In the genomic region with DNA sequence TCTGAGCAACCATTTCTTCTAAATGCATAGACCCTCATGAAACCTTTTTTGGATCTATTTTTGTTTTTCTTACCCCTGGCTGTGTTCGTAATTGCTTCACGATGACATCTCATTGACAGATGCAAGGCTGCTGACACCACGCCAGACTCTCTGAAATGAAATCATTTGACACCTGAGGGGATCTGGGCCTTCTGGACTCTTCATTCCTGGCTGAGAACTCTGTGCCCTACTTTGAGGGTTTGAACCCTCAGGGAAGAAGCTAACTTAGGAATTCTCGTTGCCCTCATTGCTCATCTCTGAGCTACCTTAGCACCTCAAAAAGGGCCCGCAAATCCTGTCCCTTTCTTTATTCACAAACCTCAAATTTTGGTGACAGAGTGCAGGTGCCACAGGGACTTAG, we compare ENCODE assay signal across 28 cellular contexts.
"Had no signal": no experiment of that assay in that cellular context is flagged by ENCODE, and none has a peak within 500 bp of the region (broad histone marks: within the 10 kb centered on the region; RNA-seq: fewer than 3 reads in every experiment).

No MANE protein-coding gene starts in this region.

- H3K4me3 Mint-ChIP-seq: naive thymus-derived CD8-positive, alpha-beta T cell; nephron progenitor cell; stimulated activated effector memory CD8-positive, alpha-beta T cell treated with anti-CD3 and anti-CD28 coated beads, Interleukin-12 subunit alpha, Interleukin-12 subunit beta, amount 100 ng/mL, for 72 hours had no signal

- ATAC-seq: foreskin keratinocyte; gastroesophageal sphincter; heart right ventricle; left cardiac atrium; left lung; naive thymus-derived CD8-positive, alpha-beta T cell; psoas muscle; right cardiac atrium; stimulated activated effector memory CD8-positive, alpha-beta T cell treated with anti-CD3 and anti-CD28 coated beads, Interleukin-12 subunit alpha, Interleukin-12 subunit beta, amount 100 ng/mL, for 72 hours had no signal

- H3K36me3 ChIP-seq: esophagus muscularis mucosa, gastroesophageal sphincter, heart right ventricle, left lung, ovary, sigmoid colon, stomach, thyroid gland, vagina had no signal

- H3K9me3 ChIP-seq: esophagus muscularis mucosa, gastroesophageal sphincter, heart right ventricle, left lung, ovary, psoas muscle, sigmoid colon, stomach, thyroid gland, vagina had no signal

- H3K36me3 Mint-ChIP-seq: naive thymus-derived CD8-positive, alpha-beta T cell; stimulated activated effector memory CD8-positive, alpha-beta T cell treated with anti-CD3 and anti-CD28 coated beads, Interleukin-12 subunit alpha, Interleukin-12 subunit beta, amount 100 ng/mL, for 72 hours had no signal

- H3K4me3 ChIP-seq: dorsolateral prefrontal cortex, esophagus muscularis mucosa, gastroesophageal sphincter, heart right ventricle, left lung, ovary, psoas muscle, sigmoid colon, stomach, thyroid gland, vagina had no signal

- H3K27me3 ChIP-seq: dorsolateral prefrontal cortex, esophagus muscularis mucosa, foreskin keratinocyte, gastroesophageal sphincter, heart right ventricle, left lung, ovary, sigmoid colon, stomach, thyroid gland, vagina had no signal

- H3K27ac ChIP-seq: dorsolateral prefrontal cortex, esophagus muscularis mucosa, foreskin keratinocyte, gastroesophageal sphincter, heart right ventricle, left lung, ovary, psoas muscle, sigmoid colon, stomach, thyroid gland, vagina had no signal

- H3K27ac Mint-ChIP-seq: naive thymus-derived CD8-positive, alpha-beta T cell; nephron progenitor cell; stimulated activated effector memory CD8-positive, alpha-beta T cell treated with anti-CD3 and anti-CD28 coated beads, Interleukin-12 subunit alpha, Interleukin-12 subunit beta, amount 100 ng/mL, for 72 hours had no signal

- H3K4me1 ChIP-seq: esophagus muscularis mucosa, foreskin keratinocyte, gastroesophageal sphincter, heart right ventricle, left lung, sigmoid colon, stomach, thyroid gland, vagina had no signal

- H3K9me3 Mint-ChIP-seq: nephron progenitor cell had no signal

- DNase-seq: dorsolateral prefrontal cortex; effector CD4-positive, alpha-beta T cell; foreskin keratinocyte; glutamatergic neuron; heart right ventricle; hippocampal formation; left cardiac atrium; left lung; mesenchymal stem cell; midbrain; naive thymus-derived CD8-positive, alpha-beta T cell; nephron progenitor cell; occipital lobe; ovary; posterior cingulate gyrus; psoas muscle; right cardiac atrium; sigmoid colon; stimulated activated CD4-positive, alpha-beta T cell treated with anti-CD3 and anti-CD28 coated beads, Interleukin-2, amount 100 ng/mL, for 24 hours; stimulated activated CD4-positive, alpha-beta T cell treated with anti-CD3 and anti-CD28 coated beads, Interleukin-4, amount 100 ng/mL, for 24 hours; stimulated activated naive CD4-positive, alpha-beta T cell treated with Interleukin-2 at 50 U/mL for 16 hours; stomach; thyroid gland; trophoblast cell had no signal

- H3K4me1 Mint-ChIP-seq: naive thymus-derived CD8-positive, alpha-beta T cell; stimulated activated effector memory CD8-positive, alpha-beta T cell treated with anti-CD3 and anti-CD28 coated beads, Interleukin-12 subunit alpha, Interleukin-12 subunit beta, amount 100 ng/mL, for 72 hours had no signal
